ENCODE assay signal across 8 cellular contexts in genomic region chr6:26957399-26958127, GRCh38.
DNase-seq lines count a peak whose midpoint lies in the region; ATAC-seq, FAIRE-seq and TF ChIP-seq lines count a peak whose summit lies in the region.
"Not testable (repeated sequence)": the region's sequence is repeated elsewhere in the genome, so short reads cannot be mapped to it uniquely, and the experiment has no call there.

No MANE protein-coding gene starts in this region.

- intact Hi-C loops in CD4-positive, alpha-beta T cell (cut with DNase I, micrococcal nuclease); heart left ventricle (cut with DNase I); natural killer cell (cut with micrococcal nuclease): not testable (repeated sequence)

- TF ChIP-seq POLR2A in heart left ventricle (IDR thresholded peaks at IDR 0.05) = not testable (repeated sequence)

- H3K36me3 ChIP-seq in HUES6 (ENCODE audit: control insufficient read depth, insufficient read depth, low read length); bronchial epithelial cell (ENCODE audit: control insufficient read depth, insufficient read depth, low read length); heart left ventricle: not testable (repeated sequence)

- not testable (repeated sequence) for ATAC-seq in CD4-positive, alpha-beta T cell (ENCODE audit: poor library complexity); heart left ventricle; natural killer cell; stimulated activated naive CD8-positive, alpha-beta T cell treated with anti-CD3 and anti-CD28 coated beads, Interleukin-15, Interleukin-2, amounts not matched to agents 100 U/mL and 50 U/mL, for 24 hours

- peak overlapping the region; percentile 52 for H3K9ac ChIP-seq in HUES6 (ENCODE audit: low read length)

- H3K4me3 Mint-ChIP-seq in CD4-positive, alpha-beta T cell = peak overlapping the region; percentile 84
- peak overlapping the region; percentile 94 for H3K4me3 Mint-ChIP-seq in natural killer cell

- H3K36me3 Mint-ChIP-seq in CD4-positive, alpha-beta T cell (ENCODE audit: low read depth); natural killer cell: not testable (repeated sequence)

- H3K4me1 ChIP-seq in HUES6 (ENCODE audit: control insufficient read depth, insufficient read depth, low read length); heart left ventricle: not testable (repeated sequence)

- DNase-seq in CD4-positive, alpha-beta T cell; heart left ventricle; natural killer cell: not testable (repeated sequence)
- peak; percentile 71 for DNase-seq in NCI-H69 (lab: John Stamatoyannopoulos, UW)
- peak; percentile 0 to 1 for DNase-seq in activated CD4-positive, alpha-beta T cell treated with anti-CD3 and anti-CD28 coated beads for 4 hours
- DNase-seq in bronchial epithelial cell (ENCODE audit: low read depth) = peak; percentile 52
- peak; percentile 5 for DNase-seq in stimulated activated naive CD8-positive, alpha-beta T cell treated with anti-CD3 and anti-CD28 coated beads, Interleukin-15, Interleukin-2, amounts not matched to agents 100 U/mL and 50 U/mL, for 24 hours

- H3K4me1 Mint-ChIP-seq in CD4-positive, alpha-beta T cell (ENCODE audit: low read depth) = peaks cover 11% of the 10 kb centered on the region
- H3K4me1 Mint-ChIP-seq in natural killer cell = not testable (repeated sequence)

- H3K27ac Mint-ChIP-seq in CD4-positive, alpha-beta T cell = peak overlapping the region; percentile 76
- H3K27ac Mint-ChIP-seq in natural killer cell = peak overlapping the region; percentile 74 to 87

- FAIRE-seq in bronchial epithelial cell (lab: Jason Lieb, UNC) = not testable (repeated sequence)

- not testable (repeated sequence) for H3K27me3 ChIP-seq in CD4-positive, alpha-beta T cell (ENCODE audit: control insufficient read depth, insufficient read depth, low read length); HUES6 (ENCODE audit: control insufficient read depth, insufficient read depth, low read length); bronchial epithelial cell (ENCODE audit: control insufficient read depth, insufficient read depth, low read length); heart left ventricle

- not testable (repeated sequence) for H3K9me3 Mint-ChIP-seq in CD4-positive, alpha-beta T cell; natural killer cell

- WGBS in heart left ventricle, 4 donors = 86 to 92% (median 86%) methylated on average over 6 of the region's 6 CpGs

- not testable (repeated sequence) for H3K9me3 ChIP-seq in CD4-positive, alpha-beta T cell (ENCODE audit: control insufficient read depth, low read length); HUES6 (ENCODE audit: control insufficient read depth, insufficient read depth, low read depth, low read length); heart left ventricle

- CTCF ChIA-PET in CD4-positive, alpha-beta T cell (lab: Charles Lee) = not testable (repeated sequence)

- not testable (repeated sequence) for H3K27me3 Mint-ChIP-seq in CD4-positive, alpha-beta T cell; natural killer cell (ENCODE audit: low read depth in 2 of 2)

- not testable (repeated sequence) for TF ChIP-seq CTCF in CD4-positive, alpha-beta T cell (IDR thresholded peaks at IDR 0.05); bronchial epithelial cell (IDR thresholded peaks at IDR 0.05; ENCODE audit: insufficient read depth, low read length, severe bottlenecking); heart left ventricle (IDR thresholded peaks at IDR 0.05); natural killer cell (IDR thresholded peaks at IDR 0.05)

- H3K27ac ChIP-seq in CD4-positive, alpha-beta T cell (ENCODE audit: low read depth, low read length); HUES6 (ENCODE audit: low read depth, low read length): not testable (repeated sequence)
- H3K27ac ChIP-seq in heart left ventricle = peak overlapping the region in 3 of 12 donors; percentile 75 to 85 (median 83)

- peak overlapping the region; percentile 73 for H3K4me3 ChIP-seq in HUES6 (ENCODE audit: low read depth, low read length)
- H3K4me3 ChIP-seq in bronchial epithelial cell (ENCODE audit: low read depth, low read length) = peak overlapping the region; percentile 38
- peak overlapping the region in 11 of 12 donors; percentile 54 to 81 (median 70) for H3K4me3 ChIP-seq in heart left ventricle

- POLR2A ChIA-PET in CD4-positive, alpha-beta T cell (lab: Charles Lee) = interaction anchor here (0.6 to 1.3 kb wide), 3 partner anchors 176 to 1184 kb away, joined by 3 read pairs; partner anchors contain the start of gene ZKSCAN8
